Comparison of ENCODE assay signal across 16 cellular contexts in genomic region chr11:18498039-18498438, GRCh38. TPM values are rescaled to one million over a fixed set of nuclear protein-coding genes. Genes with fewer than 3 reads are reported as not detected.
A peak's percentile ranks its signal among the peaks of the same experiment; 100 is the strongest.
DNase-seq lines count a peak whose midpoint lies in the region; ATAC-seq and TF ChIP-seq lines count a peak whose summit lies in the region.
"Had no signal": no experiment of that assay in that cellular context is flagged by ENCODE, and none has a peak within 500 bp of the region (broad histone marks: within the 10 kb centered on the region; RNA-seq: fewer than 3 reads in every experiment).

No MANE protein-coding gene starts in this region.

- H3K36me3 ChIP-seq in CD8-positive, alpha-beta T cell (ENCODE audit: insufficient read depth, low read length): peaks cover 39% of the 10 kb centered on the region
- peaks cover 74% of the 10 kb centered on the region for H3K36me3 ChIP-seq in neutrophil
- H3K36me3 ChIP-seq: BE2C had no signal

- peaks cover 89% of the 10 kb centered on the region for H3K36me3 Mint-ChIP-seq in CD4-positive, alpha-beta T cell (ENCODE audit: low read depth)
- H3K36me3 Mint-ChIP-seq in CD8-positive, alpha-beta T cell: peaks cover 85% of the 10 kb centered on the region
- H3K36me3 Mint-ChIP-seq in effector memory CD8-positive, alpha-beta T cell (ENCODE audit: insufficient read depth): peaks cover 81% of the 10 kb centered on the region
- H3K36me3 Mint-ChIP-seq in activated CD4-positive, alpha-beta T cell treated with anti-CD3 and anti-CD28 coated beads for 36 hours (ENCODE audit: low read depth): peaks cover 57% of the 10 kb centered on the region

- H3K4me1 Mint-ChIP-seq in CD4-positive, alpha-beta T cell (ENCODE audit: low read depth): peaks cover 16% of the 10 kb centered on the region
- H3K4me1 Mint-ChIP-seq in CD8-positive, alpha-beta T cell (ENCODE audit: low read depth): peaks cover 12% of the 10 kb centered on the region
- H3K4me1 Mint-ChIP-seq in effector memory CD8-positive, alpha-beta T cell (ENCODE audit: low read depth in 2 of 2): peaks cover 2 to 10% of the 10 kb centered on the region in 2 donors
- H3K4me1 Mint-ChIP-seq in activated CD4-positive, alpha-beta T cell treated with anti-CD3 and anti-CD28 coated beads for 36 hours: peaks cover 4% of the 10 kb centered on the region
- H3K4me1 Mint-ChIP-seq: H9 had no signal

- CTCF ChIA-PET in CD4-positive, alpha-beta T cell (lab: Charles Lee): no interaction called here
- CTCF ChIA-PET in CD8-positive, alpha-beta T cell (lab: Charles Lee): no interaction called here
- CTCF ChIA-PET in activated CD4-positive, alpha-beta T cell treated with anti-CD3 and anti-CD28 coated beads for 36 hours (lab: Charles Lee): interaction anchor here (0.6 kb wide), 1 partner anchor 10 kb away, joined by 3 read pairs; no protein-coding TSS in a partner anchor

- H3K27me3 ChIP-seq in CD4-positive, alpha-beta T cell (ENCODE audit: control insufficient read depth, insufficient read depth, low read length): no peaks in the 10 kb centered on the region
- no peaks in the 10 kb centered on the region for H3K27me3 ChIP-seq in CD8-positive, alpha-beta T cell (ENCODE audit: insufficient read depth, low read length)
- H3K27me3 ChIP-seq in neutrophil: no peaks in the 10 kb centered on the region
- H3K27me3 ChIP-seq: BE2C had no signal

- no peak overlapping the region for H3K27ac ChIP-seq in CD4-positive, alpha-beta T cell (ENCODE audit: low read depth, low read length)
- H3K27ac ChIP-seq in CD8-positive, alpha-beta T cell (ENCODE audit: low read depth, low read length): no peak overlapping the region
- peak overlapping the region; percentile 7 for H3K27ac ChIP-seq in neutrophil
- H3K27ac ChIP-seq: A549, C4-2B had no signal

- H3K4me3 Mint-ChIP-seq in CD4-positive, alpha-beta T cell: no peak overlapping the region
- H3K4me3 Mint-ChIP-seq in CD8-positive, alpha-beta T cell: no peak overlapping the region
- H3K4me3 Mint-ChIP-seq in effector memory CD8-positive, alpha-beta T cell: no peak overlapping the region
- H3K4me3 Mint-ChIP-seq in activated CD4-positive, alpha-beta T cell treated with anti-CD3 and anti-CD28 coated beads for 36 hours: no peak overlapping the region
- H3K4me3 Mint-ChIP-seq: H9 had no signal

- no peak for ATAC-seq in CD4-positive, alpha-beta T cell (ENCODE audit: poor library complexity)
- ATAC-seq in CD8-positive, alpha-beta T cell: no peak
- ATAC-seq in effector memory CD8-positive, alpha-beta T cell (replicated peaks): no peak
- ATAC-seq in HG03139 (IDR thresholded peaks at IDR 0.05; ENCODE audit: unreplicated experiment): no peak
- no peak for ATAC-seq in activated CD4-positive, alpha-beta T cell treated with anti-CD3 and anti-CD28 coated beads for 36 hours
- ATAC-seq: A549, HepG2 had no signal

- H3K9me3 Mint-ChIP-seq in CD4-positive, alpha-beta T cell: no peaks in the 10 kb centered on the region
- H3K9me3 Mint-ChIP-seq in CD8-positive, alpha-beta T cell: no peaks in the 10 kb centered on the region
- no peaks in the 10 kb centered on the region for H3K9me3 Mint-ChIP-seq in effector memory CD8-positive, alpha-beta T cell
- no peaks in the 10 kb centered on the region for H3K9me3 Mint-ChIP-seq in activated CD4-positive, alpha-beta T cell treated with anti-CD3 and anti-CD28 coated beads for 36 hours (ENCODE audit: low read depth)
- H3K9me3 Mint-ChIP-seq: H9 had no signal

- no peaks in the 10 kb centered on the region for H3K4me1 ChIP-seq in CD8-positive, alpha-beta T cell (ENCODE audit: insufficient read depth, low read length)
- no peaks in the 10 kb centered on the region for H3K4me1 ChIP-seq in neutrophil (ENCODE audit: control insufficient read depth in 1 of 2, insufficient read depth in 1 of 2, low read depth in 1 of 2, low read length in 1 of 2)
- H3K4me1 ChIP-seq: BE2C had no signal

- intact Hi-C loops in CD4-positive, alpha-beta T cell (cut with DNase I, micrococcal nuclease): loop anchor here in 1 of 2 experiments (10.0 kb wide), 1 partner anchor 203 kb away; no protein-coding TSS in a partner anchor
- intact Hi-C loops in CD8-positive, alpha-beta T cell (cut with DNase I, micrococcal nuclease): loop anchor here in 1 of 2 experiments (10.0 kb wide), 2 partner anchors 383 to 493 kb away; no protein-coding TSS in a partner anchor
- intact Hi-C loops in activated CD4-positive, alpha-beta T cell treated with anti-CD3 and anti-CD28 coated beads for 36 hours (cut with DNase I, micrococcal nuclease): no loop called here

- POLR2A ChIA-PET in CD4-positive, alpha-beta T cell (lab: Charles Lee): no interaction called here
- POLR2A ChIA-PET in CD8-positive, alpha-beta T cell (lab: Charles Lee): no interaction called here
- POLR2A ChIA-PET in activated CD4-positive, alpha-beta T cell treated with anti-CD3 and anti-CD28 coated beads for 36 hours (lab: Charles Lee): no interaction called here

- no peak for TF ChIP-seq CTCF in CD4-positive, alpha-beta T cell (IDR thresholded peaks at IDR 0.05)
- no peak for TF ChIP-seq CTCF in CD8-positive, alpha-beta T cell (IDR thresholded peaks at IDR 0.05)
- TF ChIP-seq CTCF in neutrophil (IDR thresholded peaks at IDR 0.05): no peak

- H3K27ac Mint-ChIP-seq in CD4-positive, alpha-beta T cell: peak overlapping the region; percentile 1
- H3K27ac Mint-ChIP-seq in CD8-positive, alpha-beta T cell: peak overlapping the region; percentile 46
- H3K27ac Mint-ChIP-seq in effector memory CD8-positive, alpha-beta T cell: peak overlapping the region; percentile 4 to 22
- no peak overlapping the region for H3K27ac Mint-ChIP-seq in activated CD4-positive, alpha-beta T cell treated with anti-CD3 and anti-CD28 coated beads for 36 hours
- H3K27ac Mint-ChIP-seq: H9 had no signal

- no peak overlapping the region for H3K4me3 ChIP-seq in CD8-positive, alpha-beta T cell (ENCODE audit: low read depth, low read length)
- no peak overlapping the region for H3K4me3 ChIP-seq in neutrophil (ENCODE audit: low read depth in 1 of 2, low read length in 1 of 2)
- H3K4me3 ChIP-seq: A549 had no signal

- no peaks in the 10 kb centered on the region for H3K9me3 ChIP-seq in CD4-positive, alpha-beta T cell (ENCODE audit: control insufficient read depth, low read length)
- H3K9me3 ChIP-seq in CD8-positive, alpha-beta T cell (ENCODE audit: low read length): no peaks in the 10 kb centered on the region
- no peaks in the 10 kb centered on the region for H3K9me3 ChIP-seq in neutrophil
- H3K9me3 ChIP-seq: A549, BE2C had no signal

- no peak for DNase-seq in CD4-positive, alpha-beta T cell
- no peak for DNase-seq in CD8-positive, alpha-beta T cell
- no peak for DNase-seq in effector memory CD8-positive, alpha-beta T cell
- no peak for DNase-seq in glomerular visceral epithelial cell (ENCODE audit: extremely low spot score)
- no peak for DNase-seq in activated CD4-positive, alpha-beta T cell treated with anti-CD3 and anti-CD28 coated beads for 36 hours
- DNase-seq: BE2C, DMS153, DMS79 treated with DMSO at 0.1 percent for 48 hours, EL, GOT3, H9 had no signal

- no peaks in the 10 kb centered on the region for H3K27me3 Mint-ChIP-seq in CD4-positive, alpha-beta T cell
- H3K27me3 Mint-ChIP-seq in CD8-positive, alpha-beta T cell (ENCODE audit: low read depth): no peaks in the 10 kb centered on the region
- no peaks in the 10 kb centered on the region for H3K27me3 Mint-ChIP-seq in effector memory CD8-positive, alpha-beta T cell
- H3K27me3 Mint-ChIP-seq in activated CD4-positive, alpha-beta T cell treated with anti-CD3 and anti-CD28 coated beads for 36 hours: no peaks in the 10 kb centered on the region

RNA-seq across cellular contexts. Expression of gene TSG101, which starts 28.7 kb away (rescaled TPM):
- total RNA-seq in CD4-positive, alpha-beta T cell: 10 to 100 TPM; 23.5 to 30.1 TPM
- 10 to 100 TPM; 36.2 to 36.5 TPM for total RNA-seq in CD8-positive, alpha-beta T cell
- 10 to 100 TPM; 39.2 to 85.0 TPM for total RNA-seq in activated CD4-positive, alpha-beta T cell treated with anti-CD3 and anti-CD28 coated beads for 36 hours

RNA-seq across cellular contexts. Expression of gene LDHAL6A, which starts 42.4 kb away (rescaled TPM):
- not detected for total RNA-seq in CD4-positive, alpha-beta T cell
- total RNA-seq in CD8-positive, alpha-beta T cell: not detected
- total RNA-seq in activated CD4-positive, alpha-beta T cell treated with anti-CD3 and anti-CD28 coated beads for 36 hours: not detected
- total RNA-seq: H9, HepG2 had no signal
